7 cellular contexts compared by ENCODE assay signal in genomic region chr12:18564306-18564705, GRCh38.
"Had no signal": no experiment of that assay in that cellular context is flagged by ENCODE, and none has a peak within 500 bp of the region (broad histone marks: within the 10 kb centered on the region; RNA-seq: fewer than 3 reads in every experiment).

No MANE protein-coding gene starts in this region.

- H3K9me3 ChIP-seq: HAP-1 had no signal

- H3K36me3 ChIP-seq: HAP-1 had no signal

- H3K4me1 ChIP-seq: HAP-1 had no signal

- H3K4me3 ChIP-seq: GM23248, HAP-1 had no signal

- DNase-seq: GM23248, GOT3, H7, HFFc6 had no signal

- H2AFZ ChIP-seq: GM23248 had no signal

- H3K9ac ChIP-seq: GM23248 had no signal

- H3K27ac ChIP-seq: GM23248, HL-60 had no signal

- ATAC-seq: HCT116 had no signal
